1 cellular context compared by ENCODE assay signal in the genomic region with DNA sequence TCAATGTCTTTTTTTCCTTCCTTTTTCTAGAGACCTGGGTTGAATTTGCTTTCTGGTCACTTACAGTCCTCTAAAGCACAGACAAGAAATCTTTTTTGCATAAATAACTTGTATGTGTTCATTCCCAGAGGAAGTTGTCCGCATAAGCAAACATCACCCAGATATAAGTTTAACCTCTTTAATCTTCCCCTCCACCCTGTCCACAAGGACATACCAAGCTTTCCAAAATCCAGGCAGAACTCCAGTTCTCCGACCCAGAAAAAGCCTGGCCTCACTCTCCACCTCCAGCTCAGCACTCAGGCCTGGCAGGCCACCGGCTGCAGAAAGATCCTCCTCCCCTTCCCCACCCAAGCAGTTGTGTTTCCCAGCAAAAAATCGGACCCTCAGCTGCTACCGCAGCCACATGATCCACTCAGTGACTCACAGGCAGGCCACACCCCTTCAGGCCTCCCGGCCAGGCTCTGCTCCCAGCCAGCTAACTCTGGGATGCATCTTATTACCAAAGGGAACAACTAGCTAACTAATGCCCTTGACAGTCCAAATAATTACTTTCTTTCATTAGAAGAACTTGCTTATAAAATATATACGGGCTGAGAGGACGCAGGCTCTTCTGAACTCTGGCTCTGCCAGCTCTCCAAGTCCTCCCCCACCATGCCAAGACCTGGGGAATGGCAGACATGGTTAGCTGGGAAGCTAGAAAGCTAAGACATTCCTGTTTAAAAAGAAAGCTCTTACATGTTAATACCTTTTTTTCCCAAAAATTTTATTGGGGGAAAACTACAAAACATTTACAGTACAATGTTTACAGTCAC.
TF ChIP-seq lines count a peak whose summit lies in the region.

No MANE protein-coding gene starts in this region.

TF ChIP-seq in HCT116, 20 proteins besides CTCF, POLR2A, EP300 and RAD21:
- TF ChIP-seq POLR2AphosphoS5 (IDR thresholded peaks at IDR 0.05; ENCODE audit: low read depth, low read length) (peak; percentile 53), ZFX (IDR thresholded peaks at IDR 0.05) (no peak), CBX3 (IDR thresholded peaks at IDR 0.05; ENCODE audit: low read depth) (no peak), SIN3A (IDR thresholded peaks at IDR 0.05; ENCODE audit: low read depth) (no peak)
- TF ChIP-seq, protein P1, sequence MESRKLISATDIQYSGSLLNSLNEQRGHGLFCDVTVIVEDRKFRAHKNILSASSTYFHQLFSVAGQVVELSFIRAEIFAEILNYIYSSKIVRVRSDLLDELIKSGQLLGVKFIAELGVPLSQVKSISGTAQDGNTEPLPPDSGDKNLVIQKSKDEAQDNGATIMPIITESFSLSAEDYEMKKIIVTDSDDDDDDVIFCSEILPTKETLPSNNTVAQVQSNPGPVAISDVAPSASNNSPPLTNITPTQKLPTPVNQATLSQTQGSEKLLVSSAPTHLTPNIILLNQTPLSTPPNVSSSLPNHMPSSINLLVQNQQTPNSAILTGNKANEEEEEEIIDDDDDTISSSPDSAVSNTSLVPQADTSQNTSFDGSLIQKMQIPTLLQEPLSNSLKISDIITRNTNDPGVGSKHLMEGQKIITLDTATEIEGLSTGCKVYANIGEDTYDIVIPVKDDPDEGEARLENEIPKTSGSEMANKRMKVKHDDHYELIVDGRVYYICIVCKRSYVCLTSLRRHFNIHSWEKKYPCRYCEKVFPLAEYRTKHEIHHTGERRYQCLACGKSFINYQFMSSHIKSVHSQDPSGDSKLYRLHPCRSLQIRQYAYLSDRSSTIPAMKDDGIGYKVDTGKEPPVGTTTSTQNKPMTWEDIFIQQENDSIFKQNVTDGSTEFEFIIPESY (IDR thresholded peaks at IDR 0.05; ENCODE audit: extremely low read depth, insufficient replicate concordance, low read length): no peak
TF ChIP-seq in HCT116: peak in this region for 1.
